Comparison of ENCODE assay signal across 8 cellular contexts in the genomic region with DNA sequence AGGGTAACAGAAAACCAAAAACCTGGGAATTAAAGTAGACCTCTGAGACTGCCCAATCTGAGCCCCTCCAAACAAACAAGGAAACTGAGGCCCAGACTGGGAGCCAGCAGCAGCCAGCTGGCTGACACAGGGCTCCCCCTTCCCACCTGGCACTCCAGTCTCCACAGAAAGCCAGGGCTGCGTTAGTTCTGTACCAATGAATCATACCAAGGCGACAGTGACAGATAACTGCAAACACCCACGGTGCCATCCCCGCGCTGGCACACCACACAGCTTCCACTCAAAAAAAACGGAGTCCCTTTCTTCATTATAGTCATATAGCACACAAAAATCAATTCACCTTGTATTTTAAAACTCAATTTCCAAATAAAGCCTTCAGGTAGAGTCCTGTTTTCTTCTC. TPM values are rescaled to one million over a fixed set of nuclear protein-coding genes. Genes with fewer than 3 reads are reported as not detected.
A peak's percentile ranks its signal among the peaks of the same experiment; 100 is the strongest.
DNase-seq lines count a peak whose midpoint lies in the region; ATAC-seq, FAIRE-seq and TF ChIP-seq lines count a peak whose summit lies in the region.

No MANE protein-coding gene starts in this region.

- H2BK15ac ChIP-seq in IMR-90 (ENCODE audit: low read depth, low read length): no peak overlapping the region

- no peak overlapping the region for H3K56ac ChIP-seq in IMR-90 (ENCODE audit: extremely low read depth, insufficient read depth, low read length)

- H3K9me3 ChIP-seq in IMR-90 (ENCODE audit: control insufficient read depth, insufficient read depth, low read length) (no peaks in the 10 kb centered on the region), right atrium auricular region (no peaks in the 10 kb centered on the region)

- H3K4me3 ChIP-seq in IMR-90 (ENCODE audit: insufficient read depth, low read depth, low read length) (no peak overlapping the region), right atrium auricular region (peak overlapping the region; percentile 75 to 84)

- CTCF ChIA-PET in IMR-90 (lab: Yijun Ruan, JAX): interaction anchor here (0.6 kb wide), 1 partner anchor 226 kb away, joined by 3 read pairs; no protein-coding TSS in a partner anchor

- no peak overlapping the region for H2AK9ac ChIP-seq in IMR-90 (replicated peaks; ENCODE audit: low read depth, low read length, poor library complexity)

- TF ChIP-seq CTCF in IMR-90 (conservative IDR thresholded peaks at IDR 0.05; ENCODE audit: low read depth, low read length) (no peak), right atrium auricular region (IDR thresholded peaks at IDR 0.05) (no peak)

- in situ Hi-C loops in IMR-90 (cut with MboI; ENCODE audit: low sequenced_read_pairs): no loop called here

- DNase-seq in IMR-90 (no peak), right atrium auricular region (ENCODE audit: low spot score) (no peak), urothelium cell line (ENCODE audit: low spot score) (no peak), H54 (ENCODE audit: insufficient read length, low spot score) (no peak), NCI-H82 treated with DMSO at 0.1 percent for 48 hours (lab: John Stamatoyannopoulos, UW; ENCODE audit: unreplicated experiment) (no peak)
- DNase-seq in activated T-cell treated with anti-CD3 and anti-CD28 coated beads, Interleukin-2, amount 50 U/mL, for 48 hours: peak; percentile 59 to 68
- peak; percentile 23 to 35 for DNase-seq in stimulated activated CD4-positive, alpha-beta T cell treated with anti-CD3 and anti-CD28 coated beads, Interleukin-15, amount 100 ng/mL, for 48 hours (ENCODE audit: low read depth in 2 of 2)

- TF ChIP-seq POLR2A in IMR-90 (IDR thresholded peaks at IDR 0.05; ENCODE audit: low read depth, low read length) (no peak), H54 (IDR thresholded peaks at IDR 0.05; ENCODE audit: low read depth, low read length) (no peak)

- POLR2A ChIA-PET in IMR-90 (lab: Charles Lee; ENCODE audit: unreplicated experiment): interaction anchor here (0.5 kb wide), 1 partner anchor 51 kb away, joined by 3 read pairs; no protein-coding TSS in a partner anchor

- peaks cover 20 to 52% of the 10 kb centered on the region in 2 experiments for H3K79me1 ChIP-seq in IMR-90 (ENCODE audit: low read depth in 1 of 2, low read length in 2 of 2)

- no peak overlapping the region for H4K91ac ChIP-seq in IMR-90 (ENCODE audit: insufficient read depth, low read depth, low read length)

- H3K9ac ChIP-seq in IMR-90 (ENCODE audit: low read depth, low read length): no peak overlapping the region

- no peak overlapping the region for H3K23ac ChIP-seq in IMR-90 (ENCODE audit: low read depth, low read length)

- no peaks in the 10 kb centered on the region; the same call in 1 of the 2 replicates for H4K20me1 ChIP-seq in IMR-90 (ENCODE audit: insufficient read depth, low read length)

- H3K4ac ChIP-seq in IMR-90 (ENCODE audit: low read depth, low read length): no peak overlapping the region; the same call in 1 of the 2 replicates

- H3K4me1 ChIP-seq in IMR-90 (ENCODE audit: control insufficient read depth, insufficient read depth, low read length) (peaks cover 23% of the 10 kb centered on the region), right atrium auricular region (peaks cover 0 to 68% of the 10 kb centered on the region in 2 donors)

- H3K27ac ChIP-seq in IMR-90 (ENCODE audit: insufficient read depth, low read length): peak overlapping the region; percentile 5; the same call in 1 of the 2 replicates
- peak overlapping the region; percentile 88 to 93 for H3K27ac ChIP-seq in right atrium auricular region

- dilution Hi-C loops in IMR-90 (cut with HindIII; ENCODE audit: low sequenced_read_pairs, unreplicated experiment): no loop called here

- ATAC-seq in IMR-90 (ENCODE audit: low read depth): no peak
- no peak for ATAC-seq in GM18498 (IDR thresholded peaks at IDR 0.05; ENCODE audit: unreplicated experiment)

- no peak overlapping the region for H2AFZ ChIP-seq in IMR-90 (replicated peaks; ENCODE audit: low read length, poor library complexity)

- intact Hi-C loops in IMR-90 (cut with micrococcal nuclease): loop anchor here (5.0 to 10.0 kb wide), 2 partner anchors 145 to 612 kb away; no protein-coding TSS in a partner anchor

- BruUV-seq in IMR-90 (replicated peaks; lab: Mats Ljungman, UMichigan): no TSS peak

- H3K36me3 ChIP-seq in IMR-90 (ENCODE audit: control insufficient read depth, insufficient read depth, low read length) (no peaks in the 10 kb centered on the region), right atrium auricular region (no peaks in the 10 kb centered on the region)

- H3K18ac ChIP-seq in IMR-90 (ENCODE audit: low read depth, low read length): no peak overlapping the region

- H4K8ac ChIP-seq in IMR-90 (ENCODE audit: low read depth in 2 of 2, low read length in 2 of 2): no peak overlapping the region; a peak in 1 of 4 replicates

- H3K27me3 ChIP-seq in IMR-90 (ENCODE audit: control insufficient read depth, insufficient read depth, low read length) (no peaks in the 10 kb centered on the region), right atrium auricular region (no peaks in the 10 kb centered on the region)

- H3K14ac ChIP-seq in IMR-90 (replicated peaks; ENCODE audit: low read depth, low read length): 0 out of 2 replicates have a peak overlapping the region, but pooled peaks have one; percentile 12

- 20% methylated on average over 1 of the region's 6 CpGs; no CpG with 5 or more reads in 1 of the 2 experiments for WGBS in IMR-90 (ENCODE audit: extremely low coverage in 2 of 2, insufficient read length in 1 of 2), 2 experiments

- TF ChIP-seq RAD21 in IMR-90 (IDR thresholded peaks at IDR 0.05; ENCODE audit: low read length): no peak

- no peak overlapping the region for H2BK5ac ChIP-seq in IMR-90 (ENCODE audit: low read depth, low read length, poor library complexity, severe bottlenecking)

- H2AK5ac ChIP-seq in IMR-90 (ENCODE audit: low read depth, low read length): peak overlapping the region; percentile 11; the same call in 1 of the 2 replicates

- no peak overlapping the region; the same call in 1 of the 2 replicates for H2BK20ac ChIP-seq in IMR-90 (ENCODE audit: low read depth, low read length)

- H3K4me2 ChIP-seq in IMR-90 (ENCODE audit: low read depth, low read length): peak overlapping the region; percentile 81; the same call in 1 of the 2 replicates

- peaks cover 14% of the 10 kb centered on the region for H3K9me1 ChIP-seq in IMR-90 (ENCODE audit: insufficient read depth, low read length)

- no peak overlapping the region for H4K5ac ChIP-seq in IMR-90 (ENCODE audit: low read depth, low read length)

- no peak for FAIRE-seq in urothelium cell line (lab: Jason Lieb, UNC)
- FAIRE-seq in H54 (lab: Jason Lieb, UNC): no peak

- no peak overlapping the region for H2BK120ac ChIP-seq in IMR-90 (ENCODE audit: low read depth, low read length)

TF ChIP-seq in IMR-90, 13 proteins besides CTCF, POLR2A, EP300 and RAD21:
- TF ChIP-seq SMC3 (IDR thresholded peaks at IDR 0.05; ENCODE audit: low read depth, low read length): no peak
- no peak for TF ChIP-seq FOS (IDR thresholded peaks at IDR 0.05; ENCODE audit: low read depth, low read length)
- TF ChIP-seq, protein P1, sequence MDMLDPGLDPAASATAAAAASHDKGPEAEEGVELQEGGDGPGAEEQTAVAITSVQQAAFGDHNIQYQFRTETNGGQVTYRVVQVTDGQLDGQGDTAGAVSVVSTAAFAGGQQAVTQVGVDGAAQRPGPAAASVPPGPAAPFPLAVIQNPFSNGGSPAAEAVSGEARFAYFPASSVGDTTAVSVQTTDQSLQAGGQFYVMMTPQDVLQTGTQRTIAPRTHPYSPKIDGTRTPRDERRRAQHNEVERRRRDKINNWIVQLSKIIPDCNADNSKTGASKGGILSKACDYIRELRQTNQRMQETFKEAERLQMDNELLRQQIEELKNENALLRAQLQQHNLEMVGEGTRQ (IDR thresholded peaks at IDR 0.05; ENCODE audit: low read depth, low read length): no peak
- no peak for TF ChIP-seq CHD1 (IDR thresholded peaks at IDR 0.05; ENCODE audit: low read depth, low read length)
- TF ChIP-seq MAFK (IDR thresholded peaks at IDR 0.05; ENCODE audit: low read depth, low read length): no peak
- TF ChIP-seq MXI1 (IDR thresholded peaks at IDR 0.05; ENCODE audit: borderline replicate concordance, low read depth, low read length): no peak
- no peak for TF ChIP-seq CEBPB (IDR thresholded peaks at IDR 0.05; ENCODE audit: low read depth, low read length)
- no peak for TF ChIP-seq NFE2L2 (IDR thresholded peaks at IDR 0.05; ENCODE audit: low read depth, low read length)
- no peak for TF ChIP-seq RFX5 (IDR thresholded peaks at IDR 0.05; ENCODE audit: low read depth, low read length)
- TF ChIP-seq, protein P2, sequence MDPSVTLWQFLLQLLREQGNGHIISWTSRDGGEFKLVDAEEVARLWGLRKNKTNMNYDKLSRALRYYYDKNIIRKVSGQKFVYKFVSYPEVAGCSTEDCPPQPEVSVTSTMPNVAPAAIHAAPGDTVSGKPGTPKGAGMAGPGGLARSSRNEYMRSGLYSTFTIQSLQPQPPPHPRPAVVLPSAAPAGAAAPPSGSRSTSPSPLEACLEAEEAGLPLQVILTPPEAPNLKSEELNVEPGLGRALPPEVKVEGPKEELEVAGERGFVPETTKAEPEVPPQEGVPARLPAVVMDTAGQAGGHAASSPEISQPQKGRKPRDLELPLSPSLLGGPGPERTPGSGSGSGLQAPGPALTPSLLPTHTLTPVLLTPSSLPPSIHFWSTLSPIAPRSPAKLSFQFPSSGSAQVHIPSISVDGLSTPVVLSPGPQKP (IDR thresholded peaks at IDR 0.05; ENCODE audit: borderline replicate concordance, low read depth, low read length): no peak
- TF ChIP-seq BHLHE40 (IDR thresholded peaks at IDR 0.05; ENCODE audit: low read depth, low read length): no peak
- no peak for TF ChIP-seq MAZ (IDR thresholded peaks at IDR 0.05; ENCODE audit: borderline replicate concordance, low read depth, low read length)
- TF ChIP-seq RCOR1 (IDR thresholded peaks at IDR 0.05; ENCODE audit: insufficient replicate concordance, low read length): no peak
TF ChIP-seq in IMR-90: peak in this region for 0.

RNA-seq across cellular contexts. Expression of a gene that starts 1.4 kb away (rescaled TPM):
- total RNA-seq in IMR-90 (2012; rRNA removed) (2.8 and 3.2 TPM in 2 replicates), right atrium auricular region (1 to 10 TPM; 5.2 to 9.4 TPM)
- 1.7 and 2.1 TPM in 2 replicates for polyA plus RNA-seq in IMR-90 (2012; rRNA removed)
- 0.60 and 0.80 TPM in 2 replicates for polyA plus RNA-seq in IMR-90 (2012; cell fraction: cytosol; rRNA removed)
- 4.5 and 5.2 TPM in 2 replicates for polyA plus RNA-seq in IMR-90 (2012; cell fraction: nucleus; rRNA removed; ENCODE audit: low replicate concordance)

RNA-seq across cellular contexts. Expression of a gene that starts 33.3 kb away (rescaled TPM):
- total RNA-seq in IMR-90 (2012; rRNA removed) (5.9 and 6.9 TPM in 2 replicates), right atrium auricular region (1 to 10 TPM; 5.0 to 5.8 TPM)
- 6.0 and 8.3 TPM in 2 replicates for polyA plus RNA-seq in IMR-90 (2012; rRNA removed)
- polyA plus RNA-seq in IMR-90 (2012; cell fraction: cytosol; rRNA removed): 2.4 and 4.0 TPM in 2 replicates
- 6.0 and 8.0 TPM in 2 replicates for polyA plus RNA-seq in IMR-90 (2012; cell fraction: nucleus; rRNA removed; ENCODE audit: low replicate concordance)

RNA-seq across cellular contexts. Expression of a gene that starts 47.1 kb away (rescaled TPM):
- 1.3 and 1.4 TPM in 2 replicates for total RNA-seq in IMR-90 (2012; rRNA removed)
- polyA plus RNA-seq in IMR-90 (2012; rRNA removed): 3.3 TPM in 2 replicates
- polyA plus RNA-seq in IMR-90 (2012; cell fraction: cytosol; rRNA removed): 3.6 and 6.2 TPM in 2 replicates
- 9.5 and 25.2 TPM in 2 replicates for polyA plus RNA-seq in IMR-90 (2012; cell fraction: nucleus; rRNA removed; ENCODE audit: low replicate concordance)
- 1 to 10 TPM; 2.5 to 4.8 TPM for total RNA-seq in right atrium auricular region

Comparison
In these comparisons a context has a peak if more than half of its experiments do, and no peak if none do; other contexts are left out.
1. DNase-seq: peak in activated T-cell treated with anti-CD3 and anti-CD28 coated beads, Interleukin-2, amount 50 U/mL, for 48 hours (2 of 2) and stimulated activated CD4-positive, alpha-beta T cell treated with anti-CD3 and anti-CD28 coated beads, Interleukin-15, amount 100 ng/mL, for 48 hours (2 of 2); none in IMR-90 (single experiment), right atrium auricular region (single experiment), urothelium cell line (single experiment), H54 (single experiment) and NCI-H82 treated with DMSO at 0.1 percent for 48 hours (single experiment).